In genomic region chr7:98249106-98249505, GRCh38 we compare ENCODE assay signal across 13 cellular contexts. TPM values are rescaled to one million over a fixed set of nuclear protein-coding genes. Genes with fewer than 3 reads are reported as not detected.
DNase-seq lines count a peak whose midpoint lies in the region; ATAC-seq and TF ChIP-seq lines count a peak whose summit lies in the region.
"Had no signal": no experiment of that assay in that cellular context is flagged by ENCODE, and none has a peak within 500 bp of the region (broad histone marks: within the 10 kb centered on the region; RNA-seq: fewer than 3 reads in every experiment).

No MANE protein-coding gene starts in this region.

- POLR2A ChIA-PET in HEK293 (lab: Yijun Ruan, JAX): no interaction called here

- H3K36me3 Mint-ChIP-seq in CD14-positive monocyte: peaks cover 21 to 39% of the 10 kb centered on the region in 2 donors
- H3K36me3 Mint-ChIP-seq in activated T-helper 1 cell treated with anti-CD3 and anti-CD28 coated beads, Interleukin-12 subunit alpha, Interleukin-12 subunit beta, Interleukin-2, Interleukin-4 antibody, amounts not matched to agents 30 ng/mL and 10 ng/mL and 1 ng/mL, durations not matched to agents 14 hours and 24 hours and 36 hours (ENCODE audit: low read depth): peaks cover 17% of the 10 kb centered on the region

- H3K9me3 ChIP-seq in HEK293 (ENCODE audit: control insufficient read depth, insufficient read depth, low read depth, low read length) (no peaks in the 10 kb centered on the region), mesodermal cell (ENCODE audit: control insufficient read depth, low read length) (no peaks in the 10 kb centered on the region), sigmoid colon (no peaks in the 10 kb centered on the region)
- H3K9me3 ChIP-seq: uterus had no signal

- peak overlapping the region; percentile 13 to 82 for H3K4me3 Mint-ChIP-seq in CD14-positive monocyte
- H3K4me3 Mint-ChIP-seq in activated T-helper 1 cell treated with anti-CD3 and anti-CD28 coated beads, Interleukin-12 subunit alpha, Interleukin-12 subunit beta, Interleukin-2, Interleukin-4 antibody, amounts not matched to agents 30 ng/mL and 10 ng/mL and 1 ng/mL, durations not matched to agents 14 hours and 24 hours and 36 hours: peak overlapping the region; percentile 77
- H3K4me3 Mint-ChIP-seq: HFFc6 had no signal

- peaks cover 71% of the 10 kb centered on the region for H3K4me1 Mint-ChIP-seq in CD14-positive monocyte
- H3K4me1 Mint-ChIP-seq in activated T-helper 1 cell treated with anti-CD3 and anti-CD28 coated beads, Interleukin-12 subunit alpha, Interleukin-12 subunit beta, Interleukin-2, Interleukin-4 antibody, amounts not matched to agents 30 ng/mL and 10 ng/mL and 1 ng/mL, durations not matched to agents 14 hours and 24 hours and 36 hours (ENCODE audit: low read depth): peaks cover 26% of the 10 kb centered on the region

- no peaks in the 10 kb centered on the region for H3K27me3 Mint-ChIP-seq in CD14-positive monocyte (ENCODE audit: low read depth in 3 of 3)
- H3K27me3 Mint-ChIP-seq in activated T-helper 1 cell treated with anti-CD3 and anti-CD28 coated beads, Interleukin-12 subunit alpha, Interleukin-12 subunit beta, Interleukin-2, Interleukin-4 antibody, amounts not matched to agents 30 ng/mL and 10 ng/mL and 1 ng/mL, durations not matched to agents 14 hours and 24 hours and 36 hours (ENCODE audit: insufficient read depth): no peaks in the 10 kb centered on the region

- peak overlapping the region; percentile 78 to 96 (median 87) for H3K27ac Mint-ChIP-seq in CD14-positive monocyte
- peak overlapping the region; percentile 96 for H3K27ac Mint-ChIP-seq in activated T-helper 1 cell treated with anti-CD3 and anti-CD28 coated beads, Interleukin-12 subunit alpha, Interleukin-12 subunit beta, Interleukin-2, Interleukin-4 antibody, amounts not matched to agents 30 ng/mL and 10 ng/mL and 1 ng/mL, durations not matched to agents 14 hours and 24 hours and 36 hours
- H3K27ac Mint-ChIP-seq: HFFc6 had no signal

- peaks cover 2% of the 10 kb centered on the region; the same call in 1 of the 2 replicates for H3K4me1 ChIP-seq in HEK293 (ENCODE audit: control insufficient read depth, insufficient read depth, low read length)
- H3K4me1 ChIP-seq in mesodermal cell (ENCODE audit: control insufficient read depth, insufficient read depth, low read length, poor library complexity, severe bottlenecking): peaks cover 5% of the 10 kb centered on the region
- H3K4me1 ChIP-seq in sigmoid colon: peaks cover 0 to 31% (median 23%) of the 10 kb centered on the region in 4 donors

- H3K36me3 ChIP-seq in HEK293 (ENCODE audit: control insufficient read depth in 2 of 2, insufficient read depth in 1 of 2, low read length in 2 of 2): peaks cover 1 to 4% of the 10 kb centered on the region in 2 experiments; a peak in 2 of 3 replicates
- H3K36me3 ChIP-seq in mesodermal cell (ENCODE audit: control insufficient read depth, insufficient read depth, low read length): peaks cover 5% of the 10 kb centered on the region
- H3K36me3 ChIP-seq in sigmoid colon: peaks cover 0 to 18% (median 2%) of the 10 kb centered on the region in 4 donors
- H3K36me3 ChIP-seq: uterus had no signal

- DNase-seq in CD14-positive monocyte (ENCODE audit: low spot score) (no peak), sigmoid colon (no peak), NCI-H446 (lab: John Stamatoyannopoulos, UW) (no peak)
- no peak for DNase-seq in activated T-helper 1 cell treated with anti-CD3 and anti-CD28 coated beads, Interleukin-12 subunit alpha, Interleukin-12 subunit beta, Interleukin-2, Interleukin-4 antibody, amounts not matched to agents 30 ng/mL and 10 ng/mL and 1 ng/mL, durations not matched to agents 14 hours and 24 hours and 36 hours (ENCODE audit: low spot score)
- DNase-seq: DMS79, HFFc6, hypothalamus, NCI-H1694 treated with DMSO at 0.1 percent for 48 hours, uterus had no signal

- ATAC-seq in HG02798 (IDR thresholded peaks at IDR 0.05; ENCODE audit: poor library complexity, unreplicated experiment) (no peak), HG03565 (IDR thresholded peaks at IDR 0.05; ENCODE audit: unreplicated experiment) (no peak)

- no peak for TF ChIP-seq CTCF in CD14-positive monocyte (IDR thresholded peaks at IDR 0.05)
- no peak for TF ChIP-seq CTCF in HEK293 (tag by site-specific recombination; IDR thresholded peaks at IDR 0.05)
- TF ChIP-seq CTCF in sigmoid colon (IDR thresholded peaks at IDR 0.05): no peak

- TF ChIP-seq POLR2A in sigmoid colon (IDR thresholded peaks at IDR 0.05): no peak

- H3K9me3 Mint-ChIP-seq in CD14-positive monocyte: peaks cover 0 to 4% (median 0%) of the 10 kb centered on the region in 7 donors
- H3K9me3 Mint-ChIP-seq in activated T-helper 1 cell treated with anti-CD3 and anti-CD28 coated beads, Interleukin-12 subunit alpha, Interleukin-12 subunit beta, Interleukin-2, Interleukin-4 antibody, amounts not matched to agents 30 ng/mL and 10 ng/mL and 1 ng/mL, durations not matched to agents 14 hours and 24 hours and 36 hours: no peaks in the 10 kb centered on the region
- H3K9me3 Mint-ChIP-seq: HFFc6 had no signal

- intact Hi-C loops in CD14-positive monocyte (cut with micrococcal nuclease) (no loop called here), sigmoid colon (cut with DNase I) (no loop called here)
- intact Hi-C loops in activated T-helper 1 cell treated with anti-CD3 and anti-CD28 coated beads, Interleukin-12 subunit alpha, Interleukin-12 subunit beta, Interleukin-2, Interleukin-4 antibody, amounts not matched to agents 30 ng/mL and 10 ng/mL and 1 ng/mL, durations not matched to agents 14 hours and 24 hours and 36 hours (cut with micrococcal nuclease): no loop called here

- no peak for TF ChIP-seq EP300 in sigmoid colon (IDR thresholded peaks at IDR 0.05)

- CTCF ChIA-PET in HEK293 (lab: Yijun Ruan, JAX): interaction anchor here (0.6 kb wide), 1 partner anchor 17 kb away, joined by 4 read pairs; no protein-coding TSS in a partner anchor

- no peak overlapping the region for H3K27ac ChIP-seq in HEK293 (ENCODE audit: extremely low read depth, low read depth, low read length)
- peak overlapping the region; percentile 10 for H3K27ac ChIP-seq in mesodermal cell (ENCODE audit: low read depth, low read length, severe bottlenecking)
- peak overlapping the region in 1 of 4 donors; percentile 38 for H3K27ac ChIP-seq in sigmoid colon

- H3K27me3 ChIP-seq in sigmoid colon: no peaks in the 10 kb centered on the region
- H3K27me3 ChIP-seq: uterus had no signal

- 78 to 100% methylated on average over 2 to 4 of the region's 6 CpGs for WGBS in mesodermal cell (ENCODE audit: insufficient coverage in 2 of 2), 2 experiments
- 76 to 80% methylated on average over 6 of the region's 6 CpGs for WGBS in sigmoid colon, 2 donors

- H3K4me3 ChIP-seq in HEK293 (ENCODE audit: low read depth, low read length) (no peak overlapping the region), mesodermal cell (ENCODE audit: extremely low read depth, insufficient read depth, low read length, poor library complexity, severe bottlenecking) (no peak overlapping the region), sigmoid colon (no peak overlapping the region)
- H3K4me3 ChIP-seq: uterus had no signal

TF ChIP-seq in HEK293, 187 proteins besides CTCF, POLR2A, EP300 and RAD21 (continues in another document):
- peak; percentile 61 for TF ChIP-seq ZBTB11 (tag by site-specific recombination; conservative IDR thresholded peaks at IDR 0.05; ENCODE audit: low read depth)

RNA-seq across cellular contexts. Expression of gene TECPR1, which starts 2.9 kb away (rescaled TPM):
- polyA plus RNA-seq in CD14-positive monocyte: 10 to 100 TPM in 1 of 2 donors, 1 to 10 TPM in 1; 5.7 to 10.2 TPM
- total RNA-seq in activated T-helper 1 cell treated with anti-CD3 and anti-CD28 coated beads, Interleukin-12 subunit alpha, Interleukin-12 subunit beta, Interleukin-2, Interleukin-4 antibody, amounts not matched to agents 30 ng/mL and 10 ng/mL and 1 ng/mL, durations not matched to agents 14 hours and 24 hours and 36 hours: 49.1 and 53.6 TPM in 2 replicates
- polyA plus RNA-seq in mesodermal cell (2013, experiment 1 of 2): 24.3 TPM
- 19.2 TPM for polyA plus RNA-seq in mesodermal cell (2013, experiment 2 of 2)
- total RNA-seq in sigmoid colon: 10 to 100 TPM in 3 of 4 donors, 1 to 10 TPM in 1; 7.7 to 38.2 (median 18.2) TPM
- 10 to 100 TPM; 10.2 to 32.5 (median 12.6) TPM for polyA plus RNA-seq in sigmoid colon

RNA-seq across cellular contexts. Expression of gene BRI3, which starts 32.4 kb away (rescaled TPM):
- polyA plus RNA-seq in CD14-positive monocyte: 100 to 1,000 TPM; 120 to 149 TPM
- total RNA-seq in activated T-helper 1 cell treated with anti-CD3 and anti-CD28 coated beads, Interleukin-12 subunit alpha, Interleukin-12 subunit beta, Interleukin-2, Interleukin-4 antibody, amounts not matched to agents 30 ng/mL and 10 ng/mL and 1 ng/mL, durations not matched to agents 14 hours and 24 hours and 36 hours: 67.1 and 68.3 TPM in 2 replicates
- polyA plus RNA-seq in mesodermal cell (2013, experiment 1 of 2): 172 TPM
- 147 TPM for polyA plus RNA-seq in mesodermal cell (2013, experiment 2 of 2)
- 10 to 100 TPM; 44.9 to 61.8 (median 48.4) TPM for total RNA-seq in sigmoid colon
- polyA plus RNA-seq in sigmoid colon: 100 to 1,000 TPM; 150 to 344 (median 339) TPM

RNA-seq across cellular contexts. Expression of gene BHLHA15, which starts 37.9 kb away (rescaled TPM):
- polyA plus RNA-seq in CD14-positive monocyte (not detected), sigmoid colon (1 to 10 TPM in 2 of 3 donors, not detected in 1; 1.2 to 1.4 TPM)
- 0.57 and 0.73 TPM in 2 replicates for total RNA-seq in activated T-helper 1 cell treated with anti-CD3 and anti-CD28 coated beads, Interleukin-12 subunit alpha, Interleukin-12 subunit beta, Interleukin-2, Interleukin-4 antibody, amounts not matched to agents 30 ng/mL and 10 ng/mL and 1 ng/mL, durations not matched to agents 14 hours and 24 hours and 36 hours
- polyA plus RNA-seq in mesodermal cell (2013, experiment 1 of 2): not detected
- polyA plus RNA-seq in mesodermal cell (2013, experiment 2 of 2): not detected
- not detected for total RNA-seq in sigmoid colon
